Comparison of ENCODE assay signal across 11 cellular contexts in the genomic region with DNA sequence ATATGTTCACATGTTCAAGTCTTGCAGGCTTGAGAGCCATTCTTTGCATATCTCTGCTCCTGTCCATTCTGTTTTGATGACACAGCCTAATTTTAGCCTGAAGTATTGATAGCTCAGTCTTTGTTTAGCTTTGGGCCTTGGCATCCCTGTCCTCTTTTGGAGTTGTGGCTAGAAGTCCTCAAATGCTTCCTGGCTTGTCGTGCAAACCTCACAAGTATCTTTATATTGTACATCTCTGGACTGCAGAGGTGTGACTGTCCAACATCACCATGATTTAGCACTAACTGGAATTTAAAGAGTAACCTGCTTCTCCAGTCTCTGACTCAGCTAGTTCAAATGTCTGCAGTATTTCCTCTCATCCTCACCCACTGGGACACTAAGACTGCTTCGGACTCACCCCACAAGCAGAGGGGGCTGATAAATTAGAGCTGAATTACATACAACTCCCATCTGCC.
DNase-seq lines count a peak whose midpoint lies in the region; ATAC-seq and TF ChIP-seq lines count a peak whose summit lies in the region.
"Had no signal": no experiment of that assay in that cellular context is flagged by ENCODE, and none has a peak within 500 bp of the region (broad histone marks: within the 10 kb centered on the region; RNA-seq: fewer than 3 reads in every experiment).

No MANE protein-coding gene starts in this region.

- H3K4me1 ChIP-seq in RWPE2 (ENCODE audit: insufficient read depth, poor library complexity, severe bottlenecking), result peaks cover 18% of the 10 kb centered on the region
- H3K4me1 ChIP-seq: testis had no signal

- no peak overlapping the region for H3K4me3 ChIP-seq in RWPE2 (ENCODE audit: severe bottlenecking)
- H3K4me3 ChIP-seq: lung, MG63, testis had no signal

- no peaks in the 10 kb centered on the region for H3K27me3 ChIP-seq in RWPE2 (ENCODE audit: insufficient read depth, poor library complexity, severe bottlenecking)
- H3K27me3 ChIP-seq: MG63, testis had no signal

- peak overlapping the region; percentile 82 for H3K27ac ChIP-seq in RWPE2 (ENCODE audit: poor library complexity, severe bottlenecking)
- H3K27ac ChIP-seq: testis had no signal

- no peak for TF ChIP-seq CTCF in RWPE2 (IDR thresholded peaks at IDR 0.05; ENCODE audit: poor library complexity, severe bottlenecking)

- ATAC-seq in RWPE2 (ENCODE audit: low read depth) (peak; percentile 87), HG03565 (IDR thresholded peaks at IDR 0.05; ENCODE audit: unreplicated experiment) (no peak)

- DNase-seq in AG20443 (ENCODE audit: low spot score), result peak; percentile 13
- DNase-seq in RWPE2 (ENCODE audit: low spot score), result no peak
- peak; percentile 57 for DNase-seq in iris pigment epithelial cell (ENCODE audit: low read depth)
- no peak for DNase-seq in NK-92 (lab: John Stamatoyannopoulos, UW; ENCODE audit: unreplicated experiment)
- no peak for DNase-seq in CD1c-positive myeloid dendritic cell (ENCODE audit: extremely low spot score)
- DNase-seq: effector CD4-positive, alpha-beta T cell; glutamatergic neuron; MG63; testis had no signal

- no peaks in the 10 kb centered on the region for H3K36me3 ChIP-seq in RWPE2 (ENCODE audit: low read depth)
- H3K36me3 ChIP-seq: MG63 had no signal

- peaks cover 6% of the 10 kb centered on the region for H3K9me3 ChIP-seq in RWPE2 (ENCODE audit: severe bottlenecking)
- H3K9me3 ChIP-seq: testis had no signal

Comparison
In these comparisons a context has a peak if more than half of its experiments do, and no peak if none do; other contexts are left out.
1. DNase-seq: peak in AG20443 (single experiment) and iris pigment epithelial cell (single experiment); none in RWPE2 (single experiment), NK-92 (single experiment) and CD1c-positive myeloid dendritic cell (single experiment).